Comparison of ENCODE assay signal across 8 cellular contexts in the genomic region with DNA sequence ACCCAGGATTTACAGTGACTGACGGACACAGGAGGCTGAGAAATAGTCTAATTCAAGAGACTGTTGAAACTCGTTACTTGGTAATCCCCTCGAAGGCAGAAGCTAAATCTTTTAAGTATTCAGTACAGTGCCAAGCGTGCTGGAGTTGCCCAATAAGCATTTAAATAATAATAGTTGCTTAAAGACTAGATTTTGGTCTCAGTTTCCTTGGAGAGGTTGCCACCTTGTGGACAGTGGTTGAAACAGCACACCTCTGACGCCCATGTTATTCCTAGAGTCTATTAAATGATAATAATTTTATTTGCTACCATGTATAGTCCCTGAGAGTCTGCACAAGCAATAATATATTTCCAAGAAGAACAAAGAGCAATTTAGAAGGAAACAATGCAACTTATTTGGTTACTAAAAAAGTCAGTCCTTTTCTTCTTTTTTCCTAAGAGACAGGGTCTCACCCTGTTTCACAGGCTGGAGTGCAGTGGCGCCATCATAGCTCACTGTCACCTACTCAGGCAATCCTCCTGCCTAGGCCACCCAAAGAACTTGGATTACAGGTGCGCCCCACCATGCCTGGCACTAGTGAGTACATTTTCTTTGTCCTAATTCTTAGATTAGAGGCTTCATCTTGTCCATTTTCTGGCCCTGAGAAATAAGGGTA.
DNase-seq lines count a peak whose midpoint lies in the region; ATAC-seq, FAIRE-seq and TF ChIP-seq lines count a peak whose summit lies in the region.

No MANE protein-coding gene starts in this region.

- TF ChIP-seq CTCF in AG04450 (IDR thresholded peaks at IDR 0.05; ENCODE audit: low read depth, low read length) (peak; percentile 82), heart right ventricle (IDR thresholded peaks at IDR 0.05) (peak; percentile 80 to 92 (median 89)), retinal pigment epithelial cell (conservative IDR thresholded peaks at IDR 0.05; ENCODE audit: low read depth, low read length) (peak; percentile 85)

- WGBS in heart right ventricle, 2 donors: 33 to 35% methylated on average over 7 of the region's 7 CpGs

- no peak for FAIRE-seq in GM12891 (lab: Jason Lieb, UNC)

- no peak overlapping the region for H3K4me3 Mint-ChIP-seq in activated naive CD4-positive, alpha-beta T cell treated with anti-CD3 and anti-CD28 coated beads, Interleukin-2, amount 10 ng/mL, durations not matched to agents 7 days and 5 days

- no peak for TF ChIP-seq POLR2A in GM12891 (IDR thresholded peaks at IDR 0.05; ENCODE audit: low read depth, low read length)

- no peaks in the 10 kb centered on the region for H3K9me3 ChIP-seq in AG04450 (ENCODE audit: control insufficient read depth, insufficient read depth, low read length)
- H3K9me3 ChIP-seq in heart right ventricle: no peaks in the 10 kb centered on the region

- peak in 6 of 8 donors; percentile 45 to 71 (median 52) for ATAC-seq in heart right ventricle
- no peak for ATAC-seq in GM21381 (IDR thresholded peaks at IDR 0.05; ENCODE audit: unreplicated experiment)

- peaks cover 0 to 30% (median 3%) of the 10 kb centered on the region in 9 donors for H3K4me1 ChIP-seq in heart right ventricle

- H3K36me3 Mint-ChIP-seq in activated naive CD4-positive, alpha-beta T cell treated with anti-CD3 and anti-CD28 coated beads, Interleukin-2, amount 10 ng/mL, durations not matched to agents 7 days and 5 days: no peaks in the 10 kb centered on the region

- no peaks in the 10 kb centered on the region for H3K9me3 Mint-ChIP-seq in activated naive CD4-positive, alpha-beta T cell treated with anti-CD3 and anti-CD28 coated beads, Interleukin-2, amount 10 ng/mL, durations not matched to agents 7 days and 5 days

- H3K4me3 ChIP-seq in AG04450 (ENCODE audit: low read depth, low read length) (no peak overlapping the region), heart right ventricle (no peak overlapping the region), retinal pigment epithelial cell (ENCODE audit: low read length) (no peak overlapping the region)

- H3K27me3 Mint-ChIP-seq in activated naive CD4-positive, alpha-beta T cell treated with anti-CD3 and anti-CD28 coated beads, Interleukin-2, amount 10 ng/mL, durations not matched to agents 7 days and 5 days: peaks cover 19% of the 10 kb centered on the region

- no peak overlapping the region for H3K27ac Mint-ChIP-seq in activated naive CD4-positive, alpha-beta T cell treated with anti-CD3 and anti-CD28 coated beads, Interleukin-2, amount 10 ng/mL, durations not matched to agents 7 days and 5 days

- H3K27me3 ChIP-seq in AG04450 (ENCODE audit: control insufficient read depth, insufficient read depth, low read length): peaks cover 2% of the 10 kb centered on the region
- peaks cover 0 to 33% (median 6%) of the 10 kb centered on the region in 7 donors for H3K27me3 ChIP-seq in heart right ventricle

- intact Hi-C loops in heart right ventricle (cut with DNase I): loop anchor here (1.0 to 10.0 kb wide), 8 partner anchors 142 to 350 kb away; a partner anchor contains a TSS

- H3K4me1 Mint-ChIP-seq in activated naive CD4-positive, alpha-beta T cell treated with anti-CD3 and anti-CD28 coated beads, Interleukin-2, amount 10 ng/mL, durations not matched to agents 7 days and 5 days: no peaks in the 10 kb centered on the region

- POLR2A ChIA-PET in AG04450 (lab: Yijun Ruan, JAX): no interaction called here

- DNase-seq in AG04450 (ENCODE audit: low read depth, low spot score) (peak; percentile 21), GM12891 (ENCODE audit: insufficient read length, low spot score) (peak; percentile 30), HT1080 (ENCODE audit: low read depth) (peak; percentile 71), OCI-M1 (lab: John Stamatoyannopoulos, UW) (peak; percentile 68), heart right ventricle (peak in 1 of 2 donors; percentile 35), retinal pigment epithelial cell (ENCODE audit: low read depth) (no peak)
- peak; percentile 58 for DNase-seq in activated naive CD4-positive, alpha-beta T cell treated with anti-CD3 and anti-CD28 coated beads, Interleukin-2, amount 10 ng/mL, durations not matched to agents 7 days and 5 days

- no peaks in the 10 kb centered on the region for H3K36me3 ChIP-seq in heart right ventricle

- CTCF ChIA-PET in AG04450 (lab: Charles Lee): interaction anchor here (0.5 to 9.1 kb wide), 38 partner anchors 9 to 515 kb away, joined by 3 to 213 read pairs (median 4); a partner anchor contains a TSS
- CTCF ChIA-PET in activated naive CD4-positive, alpha-beta T cell treated with anti-CD3 and anti-CD28 coated beads, Interleukin-2, amount 10 ng/mL, durations not matched to agents 7 days and 5 days (lab: Charles Lee): interaction anchor here (1.0 to 6.4 kb wide), 9 partner anchors 9 to 420 kb away, joined by 3 to 104 read pairs (median 4); no protein-coding TSS in a partner anchor

- H3K27ac ChIP-seq in AG04450 (ENCODE audit: low read depth, low read length) (no peak overlapping the region), heart right ventricle (peak overlapping the region in 2 of 10 donors; percentile 4 to 6)

TF ChIP-seq in GM12891, 5 proteins besides CTCF, POLR2A, EP300 and RAD21:
- TF ChIP-seq POLR2AphosphoS5 (IDR thresholded peaks at IDR 0.05; ENCODE audit: low read depth, low read length): no peak
- TF ChIP-seq PAX5 (IDR thresholded peaks at IDR 0.05; ENCODE audit: insufficient read depth, low read length, severe bottlenecking): no peak
- no peak for TF ChIP-seq POU2F2 (IDR thresholded peaks at IDR 0.05; ENCODE audit: low read depth, low read length)
- no peak for TF ChIP-seq SPI1 (IDR thresholded peaks at IDR 0.05; ENCODE audit: low read depth, low read length)
- TF ChIP-seq TAF1 (IDR thresholded peaks at IDR 0.05; ENCODE audit: low read depth, low read length): no peak
